In genomic region chr17:8123695-8124349, GRCh38 we compare ENCODE assay signal across 3 cellular contexts.
TF ChIP-seq lines count a peak whose summit lies in the region.

HES7 (minus strand) TSS chr17:8124106; CDS start chr17:8124084, 22 bp downstream.

TF ChIP-seq in SK-N-SH, 30 proteins besides CTCF, POLR2A, EP300 and RAD21:
- TF ChIP-seq GABPA (IDR thresholded peaks at IDR 0.05; ENCODE audit: low read depth) (no peak), TAF1 (IDR thresholded peaks at IDR 0.05; ENCODE audit: borderline replicate concordance, low read depth, low read length) (peak; percentile 15; the same call in 1 of the 2 replicates)

TF ChIP-seq in SK-N-SH treated with all-trans-retinoic acid at 6 μM for 48 hours, 23 proteins besides CTCF, POLR2A, EP300 and RAD21:
- TF ChIP-seq BACH2 (CRISPR knock-in tag; IDR thresholded peaks at IDR 0.05; ENCODE audit: borderline replicate concordance) (no peak), CSDC2 (CRISPR knock-in tag; IDR thresholded peaks at IDR 0.05) (no peak), ARNTL (CRISPR knock-in tag; IDR thresholded peaks at IDR 0.05; ENCODE audit: borderline replicate concordance, low read depth) (no peak), ZNF70 (CRISPR knock-in tag; IDR thresholded peaks at IDR 0.05) (no peak), ZC3H10 (CRISPR knock-in tag; IDR thresholded peaks at IDR 0.05) (no peak)
- TF ChIP-seq, protein P1, sequence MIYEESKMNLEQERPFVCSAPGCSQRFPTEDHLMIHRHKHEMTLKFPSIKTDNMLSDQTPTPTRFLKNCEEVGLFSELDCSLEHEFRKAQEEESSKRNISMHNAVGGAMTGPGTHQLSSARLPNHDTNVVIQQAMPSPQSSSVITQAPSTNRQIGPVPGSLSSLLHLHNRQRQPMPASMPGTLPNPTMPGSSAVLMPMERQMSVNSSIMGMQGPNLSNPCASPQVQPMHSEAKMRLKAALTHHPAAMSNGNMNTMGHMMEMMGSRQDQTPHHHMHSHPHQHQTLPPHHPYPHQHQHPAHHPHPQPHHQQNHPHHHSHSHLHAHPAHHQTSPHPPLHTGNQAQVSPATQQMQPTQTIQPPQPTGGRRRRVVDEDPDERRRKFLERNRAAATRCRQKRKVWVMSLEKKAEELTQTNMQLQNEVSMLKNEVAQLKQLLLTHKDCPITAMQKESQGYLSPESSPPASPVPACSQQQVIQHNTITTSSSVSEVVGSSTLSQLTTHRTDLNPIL (CRISPR knock-in tag; IDR thresholded peaks at IDR 0.05; ENCODE audit: low read depth), result no peak
- TF ChIP-seq, protein P2, sequence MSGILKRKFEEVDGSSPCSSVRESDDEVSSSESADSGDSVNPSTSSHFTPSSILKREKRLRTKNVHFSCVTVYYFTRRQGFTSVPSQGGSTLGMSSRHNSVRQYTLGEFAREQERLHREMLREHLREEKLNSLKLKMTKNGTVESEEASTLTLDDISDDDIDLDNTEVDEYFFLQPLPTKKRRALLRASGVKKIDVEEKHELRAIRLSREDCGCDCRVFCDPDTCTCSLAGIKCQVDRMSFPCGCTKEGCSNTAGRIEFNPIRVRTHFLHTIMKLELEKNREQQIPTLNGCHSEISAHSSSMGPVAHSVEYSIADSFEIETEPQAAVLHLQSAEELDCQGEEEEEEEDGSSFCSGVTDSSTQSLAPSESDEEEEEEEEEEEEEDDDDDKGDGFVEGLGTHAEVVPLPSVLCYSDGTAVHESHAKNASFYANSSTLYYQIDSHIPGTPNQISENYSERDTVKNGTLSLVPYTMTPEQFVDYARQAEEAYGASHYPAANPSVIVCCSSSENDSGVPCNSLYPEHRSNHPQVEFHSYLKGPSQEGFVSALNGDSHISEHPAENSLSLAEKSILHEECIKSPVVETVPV (CRISPR knock-in tag; IDR thresholded peaks at IDR 0.05), result no peak

TF ChIP-seq in endothelial cell of umbilical vein, 7 proteins besides CTCF, POLR2A, EP300 and RAD21 (continued from another document):
- no peak for TF ChIP-seq GATA2 (IDR thresholded peaks at IDR 0.05; ENCODE audit: insufficient read depth, insufficient read length, low read depth, low read length)
